8 cellular contexts compared by ENCODE assay signal in the genomic region with DNA sequence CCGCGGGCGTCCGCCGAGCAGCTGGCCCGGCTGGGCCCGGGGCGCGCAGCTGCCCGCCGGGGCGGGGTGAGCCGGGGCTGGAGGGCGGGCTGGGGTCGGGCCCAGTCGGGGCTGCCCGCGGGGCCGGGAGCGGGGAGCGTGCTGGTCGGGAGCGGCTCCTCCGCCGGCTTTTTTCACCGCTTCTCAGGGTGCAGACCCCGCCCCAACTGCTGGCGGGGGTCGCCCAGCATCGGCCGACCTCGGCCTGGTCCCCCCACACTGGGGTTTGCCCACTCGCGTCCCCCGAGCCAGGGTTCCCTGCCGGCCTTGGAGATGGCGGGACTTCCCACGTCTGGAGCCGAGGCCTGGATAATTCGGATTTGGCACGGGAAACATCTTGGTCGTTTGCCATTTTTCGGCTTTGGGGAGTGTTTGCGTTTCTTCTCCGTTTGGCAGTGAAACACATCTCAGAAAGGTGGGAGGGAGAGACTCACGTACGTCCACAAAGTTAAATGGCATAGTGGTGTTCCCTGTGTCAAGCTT. TPM values are rescaled to one million over a fixed set of nuclear protein-coding genes. Genes with fewer than 3 reads are reported as not detected.
DNase-seq lines count a peak whose midpoint lies in the region; ATAC-seq and TF ChIP-seq lines count a peak whose summit lies in the region.

No MANE protein-coding gene starts in this region.

- no peaks in the 10 kb centered on the region for H3K27me3 ChIP-seq in left lung

- H3K9me3 ChIP-seq in left lung: no peaks in the 10 kb centered on the region

- in situ Hi-C loops in SK-MEL-5 (cut with HindIII; ENCODE audit: low pct_unique_long_range_greater_than_20kb, low sequenced_read_pairs): no loop called here

- no peaks in the 10 kb centered on the region for H3K27me3 Mint-ChIP-seq in stimulated activated naive CD8-positive, alpha-beta T cell treated with anti-CD3 and anti-CD28 coated beads, Interleukin-15, Interleukin-2, amounts not matched to agents 100 ng/mL and 50 ng/mL, for 24 hours

- DNase-seq in AG10803 (ENCODE audit: low read depth) (peak; percentile 44), SK-MEL-5 (ENCODE audit: low read depth, low spot score) (peak; percentile 22), cerebellum (ENCODE audit: low spot score) (peak; percentile 30), left lung (peak; percentile 43 to 82), NCI-H1048 (lab: John Stamatoyannopoulos, UW) (no peak)

- peak overlapping the region; percentile 98 for H3K4me3 ChIP-seq in AG10803 (ENCODE audit: low read length)
- peak overlapping the region; percentile 76 to 86 for H3K4me3 ChIP-seq in left lung

- peaks cover 0 to 12% of the 10 kb centered on the region in 2 donors for H3K36me3 ChIP-seq in left lung

- H3K4me1 ChIP-seq in left lung: peaks cover 18 to 35% of the 10 kb centered on the region in 2 donors

- peak overlapping the region; percentile 97 for H3K27ac Mint-ChIP-seq in stimulated activated naive CD8-positive, alpha-beta T cell treated with anti-CD3 and anti-CD28 coated beads, Interleukin-15, Interleukin-2, amounts not matched to agents 100 ng/mL and 50 ng/mL, for 24 hours

- ATAC-seq in GM18907 (IDR thresholded peaks at IDR 0.05; ENCODE audit: unreplicated experiment) (peak; percentile 22), HG03354 (IDR thresholded peaks at IDR 0.05; ENCODE audit: poor library complexity, severe bottlenecking, unreplicated experiment) (peak; percentile 44), left lung (peak; percentile 56)

- H3K36me3 Mint-ChIP-seq in stimulated activated naive CD8-positive, alpha-beta T cell treated with anti-CD3 and anti-CD28 coated beads, Interleukin-15, Interleukin-2, amounts not matched to agents 100 ng/mL and 50 ng/mL, for 24 hours (ENCODE audit: low read depth): peaks cover 45% of the 10 kb centered on the region

- peak overlapping the region; percentile 92 for H3K4me3 Mint-ChIP-seq in stimulated activated naive CD8-positive, alpha-beta T cell treated with anti-CD3 and anti-CD28 coated beads, Interleukin-15, Interleukin-2, amounts not matched to agents 100 ng/mL and 50 ng/mL, for 24 hours

- peaks cover 51% of the 10 kb centered on the region for H3K4me1 Mint-ChIP-seq in stimulated activated naive CD8-positive, alpha-beta T cell treated with anti-CD3 and anti-CD28 coated beads, Interleukin-15, Interleukin-2, amounts not matched to agents 100 ng/mL and 50 ng/mL, for 24 hours (ENCODE audit: low read depth)

- H3K9me3 Mint-ChIP-seq in stimulated activated naive CD8-positive, alpha-beta T cell treated with anti-CD3 and anti-CD28 coated beads, Interleukin-15, Interleukin-2, amounts not matched to agents 100 ng/mL and 50 ng/mL, for 24 hours: no peaks in the 10 kb centered on the region

- intact Hi-C loops in left lung (cut with DNase I): no loop called here

- TF ChIP-seq CTCF in AG10803 (conservative IDR thresholded peaks at IDR 0.05; ENCODE audit: low read length) (no peak), left lung (IDR thresholded peaks at IDR 0.05) (no peak)

- H3K27ac ChIP-seq in left lung: peak overlapping the region; percentile 10 to 86

RNA-seq across cellular contexts. Expression of a gene that starts 0.4 kb away (rescaled TPM):
- total RNA-seq in SK-MEL-5 (2014; rRNA removed; shearing (Covaris generic)): 160 and 188 TPM in 2 replicates
- polyA plus RNA-seq in SK-MEL-5 (2015; cell fraction: cytosol; rRNA removed): 206 and 219 TPM in 2 replicates
- 68.2 and 77.0 TPM in 2 replicates for polyA plus RNA-seq in SK-MEL-5 (2015; cell fraction: nucleus; rRNA removed)
- 50.7 TPM for total RNA-seq in cerebellum
- total RNA-seq in left lung: 100 to 1,000 TPM in 1 of 2 donors, 10 to 100 TPM in 1; 99.3 to 103 TPM
